1 cellular context compared by ENCODE assay signal in genomic region chr2:54054271-54054670, GRCh38.
TF ChIP-seq lines count a peak whose summit lies in the region.

No MANE protein-coding gene starts in this region.

TF ChIP-seq in GM12878, 131 proteins besides CTCF, POLR2A, EP300 and RAD21 (continued from another document):
- TF ChIP-seq E4F1 (IDR thresholded peaks at IDR 0.05; ENCODE audit: borderline replicate concordance, partially characterized antibody) = no peak
- no peak for TF ChIP-seq ESRRA (IDR thresholded peaks at IDR 0.05; ENCODE audit: low read length)
- no peak for TF ChIP-seq USF2 (IDR thresholded peaks at IDR 0.05; ENCODE audit: borderline replicate concordance, low read depth, low read length)
- no peak for TF ChIP-seq POLR2AphosphoS5 (IDR thresholded peaks at IDR 0.05; ENCODE audit: low read length)
- no peak for TF ChIP-seq ZBTB4 (CRISPR knock-in tag; IDR thresholded peaks at IDR 0.05)
- no peak for TF ChIP-seq SIN3A (IDR thresholded peaks at IDR 0.05; ENCODE audit: low read depth, low read length)
TF ChIP-seq in GM12878: peak in this region for 24.
